ENCODE assay signal across 13 cellular contexts in genomic region chr7:142809671-142810070, GRCh38. TPM values are rescaled to one million over a fixed set of nuclear protein-coding genes. Genes with fewer than 3 reads are reported as not detected.
DNase-seq lines count a peak whose midpoint lies in the region; ATAC-seq and TF ChIP-seq lines count a peak whose summit lies in the region.
"Had no signal": no experiment of that assay in that cellular context is flagged by ENCODE, and none has a peak within 500 bp of the region (broad histone marks: within the 10 kb centered on the region; RNA-seq: fewer than 3 reads in every experiment).

No MANE protein-coding gene starts in this region.

- no peaks in the 10 kb centered on the region for H3K79me2 ChIP-seq in OCI-LY1 (ENCODE audit: insufficient read depth, low read length)

- peak overlapping the region; percentile 44 for H3K9ac ChIP-seq in OCI-LY1 (ENCODE audit: low read length)

- H3K27ac ChIP-seq in OCI-LY1 (ENCODE audit: low read depth, low read length, poor library complexity, severe bottlenecking): peak overlapping the region; percentile 99
- no peak overlapping the region for H3K27ac ChIP-seq in right lobe of liver

- H3K9me3 Mint-ChIP-seq in T-helper 1 cell treated with Interleukin-12 subunit alpha and Interleukin-12 subunit beta and Interleukin-4 antibody, amounts not matched to agents 30 μg/mL and 1 μg/mL, for 36 hours: no peaks in the 10 kb centered on the region
- H3K9me3 Mint-ChIP-seq in activated naive CD8-positive, alpha-beta T cell (ENCODE audit: low read depth): no peaks in the 10 kb centered on the region
- H3K9me3 Mint-ChIP-seq: HFFc6, type B pancreatic cell had no signal

- H3K27ac Mint-ChIP-seq in T-helper 1 cell treated with Interleukin-12 subunit alpha and Interleukin-12 subunit beta and Interleukin-4 antibody, amounts not matched to agents 30 μg/mL and 1 μg/mL, for 36 hours: peak overlapping the region; percentile 100
- peak overlapping the region; percentile 99 for H3K27ac Mint-ChIP-seq in activated naive CD8-positive, alpha-beta T cell
- H3K27ac Mint-ChIP-seq: type B pancreatic cell had no signal

- TF ChIP-seq POLR2A in right lobe of liver (IDR thresholded peaks at IDR 0.05): no peak

- H3K27me3 ChIP-seq in OCI-LY1 (ENCODE audit: insufficient read depth, low read length): no peaks in the 10 kb centered on the region
- no peaks in the 10 kb centered on the region for H3K27me3 ChIP-seq in right lobe of liver

- no peak for DNase-seq in T-helper 1 cell
- peak; percentile 37 for DNase-seq in stimulated activated CD8-positive, alpha-beta memory T cell treated with anti-CD3 and anti-CD28 coated beads, Interleukin-4, amount 100 ng/mL, for 48 hours
- DNase-seq in right lobe of liver: no peak
- no peak for DNase-seq in ACHN
- DNase-seq: right cardiac atrium had no signal

- H3K36me3 ChIP-seq in OCI-LY1 (ENCODE audit: insufficient read depth, low read length) (no peaks in the 10 kb centered on the region), right lobe of liver (no peaks in the 10 kb centered on the region)

- no peaks in the 10 kb centered on the region for H3K9me2 ChIP-seq in OCI-LY1 (ENCODE audit: low read depth, low read length)

- H3K36me3 Mint-ChIP-seq in T-helper 1 cell treated with Interleukin-12 subunit alpha and Interleukin-12 subunit beta and Interleukin-4 antibody, amounts not matched to agents 30 μg/mL and 1 μg/mL, for 36 hours (ENCODE audit: low read depth): peaks cover 9% of the 10 kb centered on the region
- peaks cover 5% of the 10 kb centered on the region for H3K36me3 Mint-ChIP-seq in activated naive CD8-positive, alpha-beta T cell
- H3K36me3 Mint-ChIP-seq: type B pancreatic cell had no signal

- H2AFZ ChIP-seq in OCI-LY1 (ENCODE audit: low read length): no peak overlapping the region

- no peaks in the 10 kb centered on the region for H3K27me3 Mint-ChIP-seq in T-helper 1 cell treated with Interleukin-12 subunit alpha and Interleukin-12 subunit beta and Interleukin-4 antibody, amounts not matched to agents 30 μg/mL and 1 μg/mL, for 36 hours (ENCODE audit: low read depth)
- no peaks in the 10 kb centered on the region for H3K27me3 Mint-ChIP-seq in activated naive CD8-positive, alpha-beta T cell

- peaks cover 77% of the 10 kb centered on the region for H3K4me1 ChIP-seq in OCI-LY1 (ENCODE audit: insufficient read depth, low read length, severe bottlenecking)
- H3K4me1 ChIP-seq in right lobe of liver: no peaks in the 10 kb centered on the region

- H4K20me1 ChIP-seq in OCI-LY1 (ENCODE audit: insufficient read depth, low read length): no peaks in the 10 kb centered on the region

- H3F3A ChIP-seq in OCI-LY1 (ENCODE audit: insufficient read depth, low read length): 0 out of 2 replicates have a peak, but pooled peaks cover 6% of the 10 kb centered on the region

- peak overlapping the region; percentile 25 for H3K4me3 ChIP-seq in OCI-LY1 (ENCODE audit: low read depth, low read length, poor library complexity, severe bottlenecking)
- no peak overlapping the region for H3K4me3 ChIP-seq in right lobe of liver
- H3K4me3 ChIP-seq: coronary artery had no signal

- in situ Hi-C loops in ACHN (cut with HindIII; ENCODE audit: low pct_ligation_motif_present, low pct_unique_long_range_greater_than_20kb, low sequenced_read_pairs): loop anchor here (25.0 kb wide), 1 partner anchor 172 kb away; no protein-coding TSS in a partner anchor

- TF ChIP-seq CTCF in OCI-LY1 (IDR thresholded peaks at IDR 0.05; ENCODE audit: low read length): no peak
- no peak for TF ChIP-seq CTCF in right lobe of liver (IDR thresholded peaks at IDR 0.05)

- peaks cover 84% of the 10 kb centered on the region for H3K4me1 Mint-ChIP-seq in T-helper 1 cell treated with Interleukin-12 subunit alpha and Interleukin-12 subunit beta and Interleukin-4 antibody, amounts not matched to agents 30 μg/mL and 1 μg/mL, for 36 hours (ENCODE audit: low read depth)
- peaks cover 91% of the 10 kb centered on the region for H3K4me1 Mint-ChIP-seq in activated naive CD8-positive, alpha-beta T cell (ENCODE audit: low read depth)

- no peaks in the 10 kb centered on the region for H3K9me3 ChIP-seq in OCI-LY1 (ENCODE audit: low read length)
- H3K9me3 ChIP-seq in right lobe of liver: no peaks in the 10 kb centered on the region

- no peak for ATAC-seq in right lobe of liver
- ATAC-seq in HG02870 (IDR thresholded peaks at IDR 0.05; ENCODE audit: unreplicated experiment): no peak

- H3K4me2 ChIP-seq in OCI-LY1 (ENCODE audit: low read length): peak overlapping the region; percentile 47

- peak overlapping the region; percentile 78 for H3K4me3 Mint-ChIP-seq in T-helper 1 cell treated with Interleukin-12 subunit alpha and Interleukin-12 subunit beta and Interleukin-4 antibody, amounts not matched to agents 30 μg/mL and 1 μg/mL, for 36 hours
- H3K4me3 Mint-ChIP-seq in activated naive CD8-positive, alpha-beta T cell: peak overlapping the region; percentile 81
- H3K4me3 Mint-ChIP-seq: HFFc6, type B pancreatic cell had no signal

- intact Hi-C loops in right lobe of liver (cut with DNase I): no loop called here

- WGBS in right lobe of liver (ENCODE audit: insufficient coverage, low coverage, low lambda C conversion rate, missing lambda C conversion rate): 45% methylated on average over 2 of the region's 2 CpGs

RNA-seq across cellular contexts. Expression of gene PRSS2, which starts 38.9 kb away (rescaled TPM):
- total RNA-seq in right lobe of liver: under 1 TPM in 1 of 6 experiments, not detected in 5; 0.26 TPM
- total RNA-seq: HFFc6, M059J had no signal

RNA-seq across cellular contexts. Expression of gene EPHB6, which starts 45.2 kb away (rescaled TPM):
- 1 to 10 TPM; 1.5 to 6.1 (median 3.2) TPM for total RNA-seq in right lobe of liver
- total RNA-seq: M059J had no signal
